Comparison of ENCODE assay signal across 28 cellular contexts in genomic region chr20:56179051-56179450, GRCh38.
"Had no signal": no experiment of that assay in that cellular context is flagged by ENCODE, and none has a peak within 500 bp of the region (broad histone marks: within the 10 kb centered on the region; RNA-seq: fewer than 3 reads in every experiment).

No MANE protein-coding gene starts in this region.

- H3K36me3 ChIP-seq: SJSA1 had no signal

- H3K27me3 ChIP-seq: SJSA1 had no signal

- DNase-seq: Kasumi-1, MM.1S, MV-4-11, NCI-H1092, NCI-H1105, NCI-H1417 treated with DMSO at 0.1 percent for 48 hours, NCI-H1436 treated with DMSO at 0.1 percent for 48 hours, NCI-H1694 treated with DMSO at 0.1 percent for 48 hours, NCI-H187 treated with DMSO at 0.1 percent for 48 hours, NCI-H2029, NCI-H2081, NCI-H2171 treated with DMSO at 0.1 percent for 48 hours, NCI-H2227 treated with DMSO at 0.1 percent for 48 hours, NCI-H345, NCI-H446, NCI-H510A treated with DMSO at 0.1 percent for 48 hours, NCI-H524 treated with DMSO at 0.1 percent for 48 hours, NCI-H526 treated with DMSO at 0.1 percent for 48 hours, NCI-H774, PC-9, Right ventricle myocardium superior, SHP77 treated with DMSO at 0.1 percent for 48 hours, SK-N-SH, SW 1271, T-helper 1 cell had no signal

- H3K27ac ChIP-seq: PC-9, RWPE1, SJSA1 had no signal

- ATAC-seq: Panc1 had no signal

- H3K4me1 ChIP-seq: SJSA1 had no signal

- H3K9me3 ChIP-seq: SJSA1, SK-N-SH had no signal

- H3K4me3 ChIP-seq: PC-9, SJSA1 had no signal
